In genomic region chr1:42847721-42848470, GRCh38 we compare ENCODE assay signal across 8 cellular contexts.
DNase-seq lines count a peak whose midpoint lies in the region; ATAC-seq lines count a peak whose summit lies in the region.

No MANE protein-coding gene starts in this region.

- peak overlapping the region; percentile 87 for H3K27ac Mint-ChIP-seq in central memory CD8-positive, alpha-beta T cell (ENCODE audit: low read depth)

- H3K36me3 ChIP-seq in neuron (ENCODE audit: insufficient read depth, low read length): peaks cover 39% of the 10 kb centered on the region

- H3K9me3 ChIP-seq in neuron (ENCODE audit: low read length): peaks cover 12% of the 10 kb centered on the region

- intact Hi-C loops in head of caudate nucleus (cut with DNase I): loop anchor here (10.0 kb wide), 1 partner anchor 83 kb away; the partner anchor contains the start of genes C1orf50 and P3H1

- no peak for ATAC-seq in central memory CD8-positive, alpha-beta T cell (replicated peaks; ENCODE audit: extremely low read depth, poor library complexity, severe bottlenecking)
- no peak for ATAC-seq in GM18861 (IDR thresholded peaks at IDR 0.05; ENCODE audit: unreplicated experiment)
- ATAC-seq in HG03135 (IDR thresholded peaks at IDR 0.05; ENCODE audit: unreplicated experiment): no peak

- H3K27me3 Mint-ChIP-seq in central memory CD8-positive, alpha-beta T cell: no peaks in the 10 kb centered on the region

- peaks cover 15% of the 10 kb centered on the region for H3K4me1 ChIP-seq in neuron (ENCODE audit: insufficient read depth, low read length)

- H3K4me1 Mint-ChIP-seq in central memory CD8-positive, alpha-beta T cell: peaks cover 26% of the 10 kb centered on the region

- peaks cover 2% of the 10 kb centered on the region for H3K36me3 Mint-ChIP-seq in central memory CD8-positive, alpha-beta T cell (ENCODE audit: insufficient read depth)

- no peak overlapping the region for H2AFZ ChIP-seq in neuron (ENCODE audit: low read depth, low read length)

- H3K9me3 Mint-ChIP-seq in central memory CD8-positive, alpha-beta T cell: no peaks in the 10 kb centered on the region

- peak; percentile 26 for DNase-seq in NCI-H2227 (lab: John Stamatoyannopoulos, UW; ENCODE audit: unreplicated experiment)
- DNase-seq in central memory CD8-positive, alpha-beta T cell (ENCODE audit: low spot score in 2 of 2): no peak
- no peak for DNase-seq in glomerular visceral epithelial cell (ENCODE audit: extremely low spot score)
- no peak for DNase-seq in head of caudate nucleus

- H3K4me3 Mint-ChIP-seq in central memory CD8-positive, alpha-beta T cell: peak overlapping the region; percentile 88

- peak overlapping the region; percentile 78 for H3K4me3 ChIP-seq in GM08714 (ENCODE audit: low read length)
- peak overlapping the region; percentile 75 for H3K4me3 ChIP-seq in neuron (ENCODE audit: low read length)

- H3K27me3 ChIP-seq in neuron (ENCODE audit: insufficient read depth, low read length): no peaks in the 10 kb centered on the region
